ENCODE assay signal across 1 cellular context in the genomic region with DNA sequence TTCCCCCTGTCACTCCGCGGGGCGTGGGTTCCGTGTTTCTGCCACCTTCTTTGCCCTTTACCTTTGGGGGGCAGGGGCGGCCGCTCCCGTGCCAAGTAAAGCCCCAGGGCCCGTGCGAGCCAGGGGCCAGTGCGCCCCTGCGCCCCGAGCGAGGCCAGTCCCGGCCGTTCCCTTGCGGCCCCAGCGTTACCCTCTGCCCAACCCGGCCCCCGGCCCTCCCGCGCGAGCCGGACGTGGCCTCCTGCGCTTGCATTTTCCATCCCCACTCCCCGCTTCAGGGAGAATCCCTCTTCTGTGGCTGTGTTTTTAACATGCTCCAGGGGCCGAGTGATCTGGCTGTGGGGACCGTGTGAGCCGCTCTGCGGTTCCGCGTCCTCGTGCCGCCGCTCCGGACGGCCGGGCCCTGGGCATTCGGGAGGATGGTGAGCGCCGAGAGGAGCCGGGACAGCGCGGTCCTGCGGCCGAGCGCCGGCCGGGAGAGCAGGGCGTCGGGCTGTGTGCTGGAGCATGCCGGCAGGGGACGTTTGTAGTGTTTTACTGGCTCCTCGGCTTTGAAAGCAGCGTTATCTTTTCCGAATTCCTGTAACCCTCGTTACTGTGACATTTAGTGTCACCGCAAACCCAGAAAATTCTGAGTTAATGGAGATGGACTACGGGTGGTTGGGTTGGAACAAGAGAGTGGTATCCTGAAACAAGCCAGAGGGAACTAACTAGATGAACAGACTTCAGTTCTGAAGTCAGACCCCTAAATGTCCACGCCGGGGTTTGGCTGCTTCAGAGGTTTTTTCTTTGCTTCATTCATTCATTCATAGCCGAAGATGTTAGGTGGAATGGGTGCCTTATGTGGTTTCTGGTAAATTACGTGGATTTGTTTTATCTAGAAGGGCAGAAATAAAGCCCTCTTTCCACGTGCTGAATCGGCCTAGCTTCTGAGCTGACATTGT.
TF ChIP-seq lines count a peak whose summit lies in the region.

No MANE protein-coding gene starts in this region.

TF ChIP-seq in HepG2, 621 proteins besides CTCF, POLR2A, EP300 and RAD21 (continued from another document and continues in another):
- TF ChIP-seq, protein P1, sequence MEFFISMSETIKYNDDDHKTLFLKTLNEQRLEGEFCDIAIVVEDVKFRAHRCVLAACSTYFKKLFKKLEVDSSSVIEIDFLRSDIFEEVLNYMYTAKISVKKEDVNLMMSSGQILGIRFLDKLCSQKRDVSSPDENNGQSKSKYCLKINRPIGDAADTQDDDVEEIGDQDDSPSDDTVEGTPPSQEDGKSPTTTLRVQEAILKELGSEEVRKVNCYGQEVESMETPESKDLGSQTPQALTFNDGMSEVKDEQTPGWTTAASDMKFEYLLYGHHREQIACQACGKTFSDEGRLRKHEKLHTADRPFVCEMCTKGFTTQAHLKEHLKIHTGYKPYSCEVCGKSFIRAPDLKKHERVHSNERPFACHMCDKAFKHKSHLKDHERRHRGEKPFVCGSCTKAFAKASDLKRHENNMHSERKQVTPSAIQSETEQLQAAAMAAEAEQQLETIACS (CRISPR knock-in tag; IDR thresholded peaks at IDR 0.05), result no peak
- TF ChIP-seq GTF2F1 (IDR thresholded peaks at IDR 0.05; ENCODE audit: low read length) (no peak), ZBTB1 (CRISPR knock-in tag; IDR thresholded peaks at IDR 0.05; ENCODE audit: borderline replicate concordance) (no peak), TBX3 (IDR thresholded peaks at IDR 0.05; ENCODE audit: borderline replicate concordance) (no peak), ZNF124 (CRISPR knock-in tag; IDR thresholded peaks at IDR 0.05) (no peak), HNRNPL (IDR thresholded peaks at IDR 0.05; ENCODE audit: low read depth, low read length) (0 out of 2 replicates have a peak, but pooled peaks have one; percentile 28), SMARCE1 (IDR thresholded peaks at IDR 0.05; ENCODE audit: borderline replicate concordance) (no peak), ZNF549 (CRISPR knock-in tag; IDR thresholded peaks at IDR 0.05) (no peak), STAG1 (CRISPR knock-in tag; IDR thresholded peaks at IDR 0.05) (0 out of 2 replicates have a peak, but pooled peaks have one; percentile 16), YY1 (IDR thresholded peaks at IDR 0.05; ENCODE audit: insufficient read depth, insufficient replicate concordance, low read depth, low read length) (peak; percentile 31), U2AF1 (optimal IDR thresholded peaks at IDR 0.05; ENCODE audit: low read depth, low read length) (no peak), ZNF263 (CRISPR knock-in tag; IDR thresholded peaks at IDR 0.05) (peak; percentile 80), NFATC3 (CRISPR knock-in tag; IDR thresholded peaks at IDR 0.05) (no peak), ATAD3A (CRISPR knock-in tag; IDR thresholded peaks at IDR 0.05) (no peak), ZNF121 (CRISPR knock-in tag; IDR thresholded peaks at IDR 0.05) (no peak), ZNF329 (CRISPR knock-in tag; IDR thresholded peaks at IDR 0.05; ENCODE audit: low read depth) (0 out of 2 replicates have a peak, but pooled peaks have one; percentile 21), ZNF558 (CRISPR knock-in tag; IDR thresholded peaks at IDR 0.05; ENCODE audit: borderline replicate concordance) (peak; percentile 38; the same call in 1 of the 2 replicates), ZNF660 (CRISPR knock-in tag; IDR thresholded peaks at IDR 0.05; ENCODE audit: borderline replicate concordance, low read depth) (no peak), SIN3B (IDR thresholded peaks at IDR 0.05; ENCODE audit: low read length) (no peak), ZNF34 (CRISPR knock-in tag; IDR thresholded peaks at IDR 0.05; ENCODE audit: borderline replicate concordance) (no peak), BORCS8-MEF2B (CRISPR knock-in tag; IDR thresholded peaks at IDR 0.05) (no peak), ZBTB21 (CRISPR knock-in tag; IDR thresholded peaks at IDR 0.05) (no peak), ZNF772 (CRISPR knock-in tag; IDR thresholded peaks at IDR 0.05) (0 out of 2 replicates have a peak, but pooled peaks have one; percentile 27), ZEB1 (IDR thresholded peaks at IDR 0.05; ENCODE audit: insufficient replicate concordance, low read depth) (no peak), ATRX (CRISPR knock-in tag; IDR thresholded peaks at IDR 0.05; ENCODE audit: borderline replicate concordance) (no peak), MBD4 (IDR thresholded peaks at IDR 0.05; ENCODE audit: borderline replicate concordance, low read length) (no peak), ZNF598 (CRISPR knock-in tag; IDR thresholded peaks at IDR 0.05; ENCODE audit: borderline replicate concordance) (no peak), TBP (CRISPR knock-in tag; IDR thresholded peaks at IDR 0.05) (no peak), TOE1 (CRISPR knock-in tag; IDR thresholded peaks at IDR 0.05) (no peak), NCOA5 (CRISPR knock-in tag; IDR thresholded peaks at IDR 0.05) (no peak), ZNF816 (CRISPR knock-in tag; IDR thresholded peaks at IDR 0.05; ENCODE audit: borderline replicate concordance) (0 out of 2 replicates have a peak, but pooled peaks have one; percentile 59), EED (CRISPR knock-in tag; IDR thresholded peaks at IDR 0.05) (no peak), FOXO1 (CRISPR knock-in tag; IDR thresholded peaks at IDR 0.05) (0 out of 2 replicates have a peak, but pooled peaks have one; percentile 11), ADNP (CRISPR knock-in tag; IDR thresholded peaks at IDR 0.05) (no peak), SAFB2 (CRISPR knock-in tag; IDR thresholded peaks at IDR 0.05; ENCODE audit: borderline replicate concordance, low read depth) (no peak), PPARG (CRISPR knock-in tag; conservative IDR thresholded peaks at IDR 0.05) (no peak), FOXC1 (CRISPR knock-in tag; IDR thresholded peaks at IDR 0.05; ENCODE audit: borderline replicate concordance) (0 out of 2 replicates have a peak, but pooled peaks have one; percentile 45), TEAD3 (CRISPR knock-in tag; optimal IDR thresholded peaks at IDR 0.05; ENCODE audit: borderline replicate concordance) (no peak), ZNF770 (CRISPR knock-in tag; IDR thresholded peaks at IDR 0.05) (no peak), MYPOP (CRISPR knock-in tag; IDR thresholded peaks at IDR 0.05) (0 out of 2 replicates have a peak, but pooled peaks have one; percentile 49), HNRNPLL (IDR thresholded peaks at IDR 0.05; ENCODE audit: low read depth, low read length, poor library complexity, severe bottlenecking) (peak; percentile 77), KAT2B (IDR thresholded peaks at IDR 0.05; ENCODE audit: borderline replicate concordance, low read depth, low read length) (no peak), PLRG1 (conservative IDR thresholded peaks at IDR 0.05) (no peak), LBX2 (CRISPR knock-in tag; IDR thresholded peaks at IDR 0.05; ENCODE audit: borderline replicate concordance) (no peak), ZNF264 (CRISPR knock-in tag; IDR thresholded peaks at IDR 0.05) (0 out of 2 replicates have a peak, but pooled peaks have one; percentile 14), KMT2B (CRISPR knock-in tag; IDR thresholded peaks at IDR 0.05) (0 out of 2 replicates have a peak, but pooled peaks have one; percentile 36)
- TF ChIP-seq, protein P2, sequence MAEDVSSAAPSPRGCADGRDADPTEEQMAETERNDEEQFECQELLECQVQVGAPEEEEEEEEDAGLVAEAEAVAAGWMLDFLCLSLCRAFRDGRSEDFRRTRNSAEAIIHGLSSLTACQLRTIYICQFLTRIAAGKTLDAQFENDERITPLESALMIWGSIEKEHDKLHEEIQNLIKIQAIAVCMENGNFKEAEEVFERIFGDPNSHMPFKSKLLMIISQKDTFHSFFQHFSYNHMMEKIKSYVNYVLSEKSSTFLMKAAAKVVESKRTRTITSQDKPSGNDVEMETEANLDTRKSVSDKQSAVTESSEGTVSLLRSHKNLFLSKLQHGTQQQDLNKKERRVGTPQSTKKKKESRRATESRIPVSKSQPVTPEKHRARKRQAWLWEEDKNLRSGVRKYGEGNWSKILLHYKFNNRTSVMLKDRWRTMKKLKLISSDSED (CRISPR knock-in tag; IDR thresholded peaks at IDR 0.05), result no peak
- TF ChIP-seq, protein P3, sequence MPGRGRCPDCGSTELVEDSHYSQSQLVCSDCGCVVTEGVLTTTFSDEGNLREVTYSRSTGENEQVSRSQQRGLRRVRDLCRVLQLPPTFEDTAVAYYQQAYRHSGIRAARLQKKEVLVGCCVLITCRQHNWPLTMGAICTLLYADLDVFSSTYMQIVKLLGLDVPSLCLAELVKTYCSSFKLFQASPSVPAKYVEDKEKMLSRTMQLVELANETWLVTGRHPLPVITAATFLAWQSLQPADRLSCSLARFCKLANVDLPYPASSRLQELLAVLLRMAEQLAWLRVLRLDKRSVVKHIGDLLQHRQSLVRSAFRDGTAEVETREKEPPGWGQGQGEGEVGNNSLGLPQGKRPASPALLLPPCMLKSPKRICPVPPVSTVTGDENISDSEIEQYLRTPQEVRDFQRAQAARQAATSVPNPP (CRISPR knock-in tag; IDR thresholded peaks at IDR 0.05), result no peak
- TF ChIP-seq, protein P4, sequence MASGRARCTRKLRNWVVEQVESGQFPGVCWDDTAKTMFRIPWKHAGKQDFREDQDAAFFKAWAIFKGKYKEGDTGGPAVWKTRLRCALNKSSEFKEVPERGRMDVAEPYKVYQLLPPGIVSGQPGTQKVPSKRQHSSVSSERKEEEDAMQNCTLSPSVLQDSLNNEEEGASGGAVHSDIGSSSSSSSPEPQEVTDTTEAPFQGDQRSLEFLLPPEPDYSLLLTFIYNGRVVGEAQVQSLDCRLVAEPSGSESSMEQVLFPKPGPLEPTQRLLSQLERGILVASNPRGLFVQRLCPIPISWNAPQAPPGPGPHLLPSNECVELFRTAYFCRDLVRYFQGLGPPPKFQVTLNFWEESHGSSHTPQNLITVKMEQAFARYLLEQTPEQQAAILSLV (CRISPR knock-in tag; IDR thresholded peaks at IDR 0.05; ENCODE audit: borderline replicate concordance), result no peak; the same call in 1 of the 2 replicates
- TF ChIP-seq, protein P5, sequence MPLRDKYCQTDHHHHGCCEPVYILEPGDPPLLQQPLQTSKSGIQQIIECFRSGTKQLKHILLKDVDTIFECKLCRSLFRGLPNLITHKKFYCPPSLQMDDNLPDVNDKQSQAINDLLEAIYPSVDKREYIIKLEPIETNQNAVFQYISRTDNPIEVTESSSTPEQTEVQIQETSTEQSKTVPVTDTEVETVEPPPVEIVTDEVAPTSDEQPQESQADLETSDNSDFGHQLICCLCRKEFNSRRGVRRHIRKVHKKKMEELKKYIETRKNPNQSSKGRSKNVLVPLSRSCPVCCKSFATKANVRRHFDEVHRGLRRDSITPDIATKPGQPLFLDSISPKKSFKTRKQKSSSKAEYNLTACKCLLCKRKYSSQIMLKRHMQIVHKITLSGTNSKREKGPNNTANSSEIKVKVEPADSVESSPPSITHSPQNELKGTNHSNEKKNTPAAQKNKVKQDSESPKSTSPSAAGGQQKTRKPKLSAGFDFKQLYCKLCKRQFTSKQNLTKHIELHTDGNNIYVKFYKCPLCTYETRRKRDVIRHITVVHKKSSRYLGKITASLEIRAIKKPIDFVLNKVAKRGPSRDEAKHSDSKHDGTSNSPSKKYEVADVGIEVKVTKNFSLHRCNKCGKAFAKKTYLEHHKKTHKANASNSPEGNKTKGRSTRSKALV (CRISPR knock-in tag; IDR thresholded peaks at IDR 0.05), result peak; percentile 93
- TF ChIP-seq, protein P6, sequence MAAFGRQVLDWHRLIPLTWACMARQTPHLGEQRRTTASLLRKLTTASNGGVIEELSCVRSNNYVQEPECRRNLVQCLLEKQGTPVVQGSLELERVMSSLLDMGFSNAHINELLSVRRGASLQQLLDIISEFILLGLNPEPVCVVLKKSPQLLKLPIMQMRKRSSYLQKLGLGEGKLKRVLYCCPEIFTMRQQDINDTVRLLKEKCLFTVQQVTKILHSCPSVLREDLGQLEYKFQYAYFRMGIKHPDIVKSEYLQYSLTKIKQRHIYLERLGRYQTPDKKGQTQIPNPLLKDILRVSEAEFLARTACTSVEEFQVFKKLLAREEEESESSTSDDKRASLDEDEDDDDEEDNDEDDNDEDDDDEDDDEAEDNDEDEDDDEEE (CRISPR knock-in tag; IDR thresholded peaks at IDR 0.05), result peak; percentile 27; the same call in 1 of the 2 replicates
